1 cellular context compared by ENCODE assay signal in the genomic region with DNA sequence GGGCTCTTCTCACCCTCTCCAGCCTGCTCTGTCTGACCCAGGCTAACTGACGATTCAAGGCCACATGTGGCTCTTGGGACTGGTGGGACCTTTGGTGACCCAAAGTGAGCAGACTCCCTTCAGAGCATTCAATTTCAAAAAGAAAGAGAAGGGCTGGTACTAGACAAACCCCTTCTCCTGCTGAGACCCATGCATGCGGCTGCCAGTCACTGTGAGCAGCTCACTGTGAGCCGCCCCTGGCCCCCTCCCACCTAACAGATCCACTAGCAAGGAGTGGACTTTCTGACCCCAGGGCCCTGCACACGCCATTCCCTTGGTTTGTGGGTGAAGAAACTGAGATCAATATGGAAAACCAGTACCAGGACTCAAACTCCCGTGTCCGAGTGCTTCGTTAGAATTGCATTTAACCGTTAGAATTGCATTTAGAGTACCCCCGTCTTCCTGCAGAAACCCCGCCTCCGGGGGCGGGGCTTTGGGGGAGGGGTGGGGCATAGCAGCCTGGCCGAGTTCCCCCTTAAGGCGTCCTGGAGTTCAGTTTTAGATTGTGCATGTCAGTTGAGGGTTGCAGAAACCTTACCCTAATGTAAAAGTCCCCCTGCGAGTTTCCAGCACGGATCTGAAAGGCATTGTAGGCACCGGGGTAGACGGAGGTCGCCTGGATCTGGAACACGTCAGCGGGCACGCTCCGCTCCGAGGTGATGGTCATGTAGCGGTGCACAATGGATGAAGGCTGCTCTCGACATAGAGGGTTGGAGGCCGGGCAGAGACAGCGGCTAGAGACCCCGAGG.
TF ChIP-seq lines count a peak whose summit lies in the region.

No MANE protein-coding gene starts in this region.

TF ChIP-seq in K562, 482 proteins besides CTCF, POLR2A, EP300 and RAD21 (continued from another document):
- 0 out of 2 replicates have a peak, but pooled peaks have one; percentile 23 for TF ChIP-seq LCOR (CRISPR knock-in tag; IDR thresholded peaks at IDR 0.05)
- TF ChIP-seq KDM2B (CRISPR knock-in tag; IDR thresholded peaks at IDR 0.05): no peak
- TF ChIP-seq, protein P1, sequence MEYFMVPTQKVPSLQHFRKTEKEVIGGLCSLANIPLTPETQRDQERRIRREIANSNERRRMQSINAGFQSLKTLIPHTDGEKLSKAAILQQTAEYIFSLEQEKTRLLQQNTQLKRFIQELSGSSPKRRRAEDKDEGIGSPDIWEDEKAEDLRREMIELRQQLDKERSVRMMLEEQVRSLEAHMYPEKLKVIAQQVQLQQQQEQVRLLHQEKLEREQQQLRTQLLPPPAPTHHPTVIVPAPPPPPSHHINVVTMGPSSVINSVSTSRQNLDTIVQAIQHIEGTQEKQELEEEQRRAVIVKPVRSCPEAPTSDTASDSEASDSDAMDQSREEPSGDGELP (CRISPR knock-in tag; IDR thresholded peaks at IDR 0.05; ENCODE audit: borderline replicate concordance): peak; percentile 28; the same call in 1 of the 2 replicates
- TF ChIP-seq GABPB1 (CRISPR knock-in tag; IDR thresholded peaks at IDR 0.05): 0 out of 2 replicates have a peak, but pooled peaks have one; percentile 46
- peak; percentile 59 for TF ChIP-seq SMAD4 (CRISPR knock-in tag; conservative IDR thresholded peaks at IDR 0.05)
- no peak for TF ChIP-seq SMC3 (conservative IDR thresholded peaks at IDR 0.05; ENCODE audit: insufficient read depth, low read depth, low read length)
- no peak for TF ChIP-seq BCL6 (CRISPR knock-in tag; IDR thresholded peaks at IDR 0.05)
- peak; percentile 19; the same call in 1 of the 2 replicates for TF ChIP-seq ZBTB7A (IDR thresholded peaks at IDR 0.05; ENCODE audit: borderline replicate concordance, control insufficient read depth, low read depth, low read length)
- TF ChIP-seq ZFP30 (CRISPR knock-in tag; IDR thresholded peaks at IDR 0.05; ENCODE audit: borderline replicate concordance): no peak
- TF ChIP-seq ZFX (CRISPR knock-in tag; IDR thresholded peaks at IDR 0.05): 0 out of 2 replicates have a peak, but pooled peaks have one; percentile 1
- TF ChIP-seq ZNF217 (CRISPR knock-in tag; IDR thresholded peaks at IDR 0.05): no peak
- TF ChIP-seq, protein P2, sequence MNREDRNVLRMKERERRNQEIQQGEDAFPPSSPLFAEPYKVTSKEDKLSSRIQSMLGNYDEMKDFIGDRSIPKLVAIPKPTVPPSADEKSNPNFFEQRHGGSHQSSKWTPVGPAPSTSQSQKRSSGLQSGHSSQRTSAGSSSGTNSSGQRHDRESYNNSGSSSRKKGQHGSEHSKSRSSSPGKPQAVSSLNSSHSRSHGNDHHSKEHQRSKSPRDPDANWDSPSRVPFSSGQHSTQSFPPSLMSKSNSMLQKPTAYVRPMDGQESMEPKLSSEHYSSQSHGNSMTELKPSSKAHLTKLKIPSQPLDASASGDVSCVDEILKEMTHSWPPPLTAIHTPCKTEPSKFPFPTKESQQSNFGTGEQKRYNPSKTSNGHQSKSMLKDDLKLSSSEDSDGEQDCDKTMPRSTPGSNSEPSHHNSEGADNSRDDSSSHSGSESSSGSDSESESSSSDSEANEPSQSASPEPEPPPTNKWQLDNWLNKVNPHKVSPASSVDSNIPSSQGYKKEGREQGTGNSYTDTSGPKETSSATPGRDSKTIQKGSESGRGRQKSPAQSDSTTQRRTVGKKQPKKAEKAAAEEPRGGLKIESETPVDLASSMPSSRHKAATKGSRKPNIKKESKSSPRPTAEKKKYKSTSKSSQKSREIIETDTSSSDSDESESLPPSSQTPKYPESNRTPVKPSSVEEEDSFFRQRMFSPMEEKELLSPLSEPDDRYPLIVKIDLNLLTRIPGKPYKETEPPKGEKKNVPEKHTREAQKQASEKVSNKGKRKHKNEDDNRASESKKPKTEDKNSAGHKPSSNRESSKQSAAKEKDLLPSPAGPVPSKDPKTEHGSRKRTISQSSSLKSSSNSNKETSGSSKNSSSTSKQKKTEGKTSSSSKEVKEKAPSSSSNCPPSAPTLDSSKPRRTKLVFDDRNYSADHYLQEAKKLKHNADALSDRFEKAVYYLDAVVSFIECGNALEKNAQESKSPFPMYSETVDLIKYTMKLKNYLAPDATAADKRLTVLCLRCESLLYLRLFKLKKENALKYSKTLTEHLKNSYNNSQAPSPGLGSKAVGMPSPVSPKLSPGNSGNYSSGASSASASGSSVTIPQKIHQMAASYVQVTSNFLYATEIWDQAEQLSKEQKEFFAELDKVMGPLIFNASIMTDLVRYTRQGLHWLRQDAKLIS (CRISPR knock-in tag; IDR thresholded peaks at IDR 0.05): peak; percentile 35; the same call in 1 of the 2 replicates
- no peak for TF ChIP-seq PTRF (tag; IDR thresholded peaks at IDR 0.05)
- TF ChIP-seq POLR2AphosphoS2 (IDR thresholded peaks at IDR 0.05; ENCODE audit: low read length): peak; percentile 89
- TF ChIP-seq, protein P3, sequence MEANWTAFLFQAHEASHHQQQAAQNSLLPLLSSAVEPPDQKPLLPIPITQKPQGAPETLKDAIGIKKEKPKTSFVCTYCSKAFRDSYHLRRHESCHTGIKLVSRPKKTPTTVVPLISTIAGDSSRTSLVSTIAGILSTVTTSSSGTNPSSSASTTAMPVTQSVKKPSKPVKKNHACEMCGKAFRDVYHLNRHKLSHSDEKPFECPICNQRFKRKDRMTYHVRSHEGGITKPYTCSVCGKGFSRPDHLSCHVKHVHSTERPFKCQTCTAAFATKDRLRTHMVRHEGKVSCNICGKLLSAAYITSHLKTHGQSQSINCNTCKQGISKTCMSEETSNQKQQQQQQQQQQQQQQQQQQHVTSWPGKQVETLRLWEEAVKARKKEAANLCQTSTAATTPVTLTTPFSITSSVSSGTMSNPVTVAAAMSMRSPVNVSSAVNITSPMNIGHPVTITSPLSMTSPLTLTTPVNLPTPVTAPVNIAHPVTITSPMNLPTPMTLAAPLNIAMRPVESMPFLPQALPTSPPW (CRISPR knock-in tag; IDR thresholded peaks at IDR 0.05): 0 out of 2 replicates have a peak, but pooled peaks have one; percentile 45
TF ChIP-seq in K562: peak in this region for 15.
